In the genomic region with DNA sequence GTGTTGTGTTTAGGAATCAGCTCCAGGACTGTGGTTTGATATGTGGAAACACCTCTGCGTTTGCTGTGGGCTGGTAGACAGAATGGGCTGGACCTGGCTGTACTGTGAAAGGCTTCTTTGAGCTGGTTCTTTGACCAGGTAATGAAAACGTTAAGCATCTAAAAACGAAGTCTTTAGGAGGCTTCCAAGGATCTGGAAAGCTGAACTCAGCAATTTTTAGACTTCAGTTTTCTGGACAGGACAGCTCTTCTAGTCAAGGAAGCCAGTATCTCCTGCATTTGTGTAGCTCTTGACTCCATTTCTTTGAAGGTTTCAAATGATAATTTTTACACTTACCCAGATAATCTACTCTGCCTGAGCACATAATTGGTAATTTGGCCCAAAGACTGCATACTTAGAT, we compare ENCODE assay signal across 2 cellular contexts.
TF ChIP-seq lines count a peak whose summit lies in the region.

No MANE protein-coding gene starts in this region.

TF ChIP-seq in A549, 52 proteins besides CTCF, POLR2A, EP300 and RAD21:
- TF ChIP-seq MAFK (IDR thresholded peaks at IDR 0.05; ENCODE audit: partially characterized antibody) (peak; percentile 83), KDM5A (IDR thresholded peaks at IDR 0.05) (no peak), ZFP36 (IDR thresholded peaks at IDR 0.05; ENCODE audit: borderline replicate concordance, partially characterized antibody) (no peak)

TF ChIP-seq in endothelial cell of umbilical vein, 7 proteins besides CTCF, POLR2A, EP300 and RAD21:
- TF ChIP-seq, protein P1, sequence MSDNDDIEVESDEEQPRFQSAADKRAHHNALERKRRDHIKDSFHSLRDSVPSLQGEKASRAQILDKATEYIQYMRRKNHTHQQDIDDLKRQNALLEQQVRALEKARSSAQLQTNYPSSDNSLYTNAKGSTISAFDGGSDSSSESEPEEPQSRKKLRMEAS (IDR thresholded peaks at IDR 0.05; ENCODE audit: insufficient read depth, insufficient read length): no peak
- TF ChIP-seq JUN (IDR thresholded peaks at IDR 0.05; ENCODE audit: borderline replicate concordance, insufficient read depth, insufficient read length, low read depth) (no peak), EZH2 (IDR thresholded peaks at IDR 0.05; ENCODE audit: borderline replicate concordance, low read depth, low read length, severe bottlenecking) (no peak), FOS (IDR thresholded peaks at IDR 0.05; ENCODE audit: borderline replicate concordance, insufficient read depth, low read length) (no peak), GATA2 (IDR thresholded peaks at IDR 0.05; ENCODE audit: insufficient read depth, insufficient read length, low read depth, low read length) (no peak), POLR2AphosphoS5 (IDR thresholded peaks at IDR 0.05; ENCODE audit: insufficient read depth, low read depth, low read length) (no peak), MYC (IDR thresholded peaks at IDR 0.05; ENCODE audit: low read depth, low read length) (no peak)
